In the genomic region with DNA sequence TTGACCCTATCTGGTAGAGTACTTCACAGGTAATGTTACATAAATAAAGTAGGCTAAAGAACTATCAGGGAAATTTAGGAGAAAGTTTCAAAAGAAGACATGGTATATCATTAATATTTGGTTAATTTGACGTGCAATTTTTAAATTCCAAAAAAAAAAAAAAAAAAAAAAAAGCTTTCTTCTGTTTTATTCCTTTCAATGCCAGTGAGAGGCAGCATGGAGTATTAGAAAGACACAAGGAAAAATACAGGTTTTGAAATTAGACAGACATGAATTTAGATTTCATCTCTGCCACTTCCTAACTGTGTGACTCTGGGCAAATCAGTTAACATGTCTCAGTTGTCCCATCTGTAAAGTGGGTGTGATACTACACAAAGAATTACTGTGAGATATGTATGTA, we compare ENCODE assay signal across 15 cellular contexts.
DNase-seq lines count a peak whose midpoint lies in the region; ATAC-seq and TF ChIP-seq lines count a peak whose summit lies in the region.
"Had no signal": no experiment of that assay in that cellular context is flagged by ENCODE, and none has a peak within 500 bp of the region (broad histone marks: within the 10 kb centered on the region; RNA-seq: fewer than 3 reads in every experiment).

No MANE protein-coding gene starts in this region.

- H3K4me3 ChIP-seq in GM23248 (no peak overlapping the region), choroid plexus epithelial cell (ENCODE audit: low read depth, low read length) (no peak overlapping the region)

- no peaks in the 10 kb centered on the region for H3K9me3 ChIP-seq in GM23248 (ENCODE audit: low read depth)
- peaks cover 3% of the 10 kb centered on the region for H3K9me3 ChIP-seq in T-helper 17 cell (ENCODE audit: control insufficient read depth, low read length, poor library complexity, severe bottlenecking)

- no peaks in the 10 kb centered on the region for H3K9me2 ChIP-seq in GM23248 (ENCODE audit: insufficient read depth)

- H3K79me2 ChIP-seq in GM23248 (ENCODE audit: insufficient read depth): no peaks in the 10 kb centered on the region

- no peaks in the 10 kb centered on the region for H4K20me1 ChIP-seq in GM23248 (ENCODE audit: insufficient read depth)

- H3K27ac Mint-ChIP-seq in mesothelial cell of epicardium (peak overlapping the region; percentile 21), T-helper 17 cell (no peak overlapping the region)
- H3K27ac Mint-ChIP-seq: CD8-positive, alpha-beta T cell had no signal

- TF ChIP-seq CTCF in choroid plexus epithelial cell (conservative IDR thresholded peaks at IDR 0.05; ENCODE audit: low read depth, low read length): no peak
- TF ChIP-seq CTCF in mesothelial cell of epicardium (IDR thresholded peaks at IDR 0.05; ENCODE audit: unreplicated experiment): no peak

- no peak overlapping the region for H3K4me2 ChIP-seq in GM23248 (ENCODE audit: unreplicated experiment)

- no peaks in the 10 kb centered on the region for H3K27me3 Mint-ChIP-seq in mesothelial cell of epicardium (ENCODE audit: low read depth)
- H3K27me3 Mint-ChIP-seq in T-helper 17 cell: peaks cover 9% of the 10 kb centered on the region

- H3K4me1 Mint-ChIP-seq in mesothelial cell of epicardium (peaks cover 61% of the 10 kb centered on the region), T-helper 17 cell (peaks cover 2% of the 10 kb centered on the region)

- ATAC-seq in T-helper 17 cell (no peak), HG03045 (IDR thresholded peaks at IDR 0.05; ENCODE audit: unreplicated experiment) (no peak)
- ATAC-seq: CD8-positive, alpha-beta T cell; Panc1 had no signal

- H2AFZ ChIP-seq in GM23248: no peak overlapping the region

- peaks cover 2% of the 10 kb centered on the region for H3K36me3 Mint-ChIP-seq in mesothelial cell of epicardium
- H3K36me3 Mint-ChIP-seq in T-helper 17 cell (ENCODE audit: low read depth): no peaks in the 10 kb centered on the region
- H3K36me3 Mint-ChIP-seq: CD8-positive, alpha-beta T cell had no signal

- H3K4me1 ChIP-seq in GM23248 (ENCODE audit: insufficient read depth): no peaks in the 10 kb centered on the region

- no peaks in the 10 kb centered on the region for H3F3A ChIP-seq in GM23248 (ENCODE audit: insufficient read depth)

- H3K9ac ChIP-seq in GM23248: no peak overlapping the region

- H3K27me3 ChIP-seq in GM23248 (replicated peaks; ENCODE audit: insufficient read depth): no peaks in the 10 kb centered on the region

- 0% methylated on average over 1 of the region's 1 CpG; no CpG with 5 or more reads in 1 of the 2 experiments for WGBS in GM23248 (ENCODE audit: low coverage in 1 of 2, low lambda C conversion rate in 2 of 2, missing lambda C conversion rate in 2 of 2), 2 experiments

- no peaks in the 10 kb centered on the region for H3K36me3 ChIP-seq in GM23248 (ENCODE audit: low read depth)

- no peaks in the 10 kb centered on the region for H3K9me3 Mint-ChIP-seq in mesothelial cell of epicardium
- H3K9me3 Mint-ChIP-seq: CD8-positive, alpha-beta T cell had no signal

- in situ Hi-C loops in GM23248 (cut with MboI): no loop called here

- H3K27ac ChIP-seq in GM23248: no peak overlapping the region
- H3K27ac ChIP-seq: 22Rv1 had no signal

- peak; percentile 14 for DNase-seq in DMS 273 (lab: John Stamatoyannopoulos, UW; ENCODE audit: unreplicated experiment)
- DNase-seq in DMS 273 treated with DMSO at 0.1 percent for 48 hours (lab: John Stamatoyannopoulos, UW): no peak
- peak; percentile 6 for DNase-seq in GM23248
- peak; percentile 4 for DNase-seq in choroid plexus epithelial cell (ENCODE audit: low read depth)
- DNase-seq in mesothelial cell of epicardium (ENCODE audit: low spot score in 2 of 2, unreplicated experiment in 2 of 2): no peak
- DNase-seq in T-helper 17 cell: no peak
- DNase-seq in mucosa of gallbladder (ENCODE audit: low spot score): no peak
- DNase-seq: CD8-positive, alpha-beta T cell; GOT3; NCI-H146; NCI-H226; NCI-H524 treated with DMSO at 0.1 percent for 48 hours had no signal

- H3K4me3 Mint-ChIP-seq in mesothelial cell of epicardium (no peak overlapping the region), T-helper 17 cell (no peak overlapping the region)
- H3K4me3 Mint-ChIP-seq: CD8-positive, alpha-beta T cell had no signal

Comparison
In these comparisons a context has a peak if more than half of its experiments do, and no peak if none do; other contexts are left out.
1. DNase-seq: peak in DMS 273 (single experiment), GM23248 (single experiment) and choroid plexus epithelial cell (single experiment); none in DMS 273 treated with DMSO at 0.1 percent for 48 hours (single experiment), mesothelial cell of epicardium (0 of 2), T-helper 17 cell (0 of 3) and mucosa of gallbladder (single experiment).